29 cellular contexts compared by ENCODE assay signal in genomic region chr7:44497151-44498013, GRCh38. TPM values are rescaled to one million over a fixed set of nuclear protein-coding genes. Genes with fewer than 3 reads are reported as not detected.
DNase-seq lines count a peak whose midpoint lies in the region; ATAC-seq, FAIRE-seq and TF ChIP-seq lines count a peak whose summit lies in the region.
"Had no signal": no experiment of that assay in that cellular context is flagged by ENCODE, and none has a peak within 500 bp of the region (broad histone marks: within the 10 kb centered on the region; RNA-seq: fewer than 3 reads in every experiment).

No MANE protein-coding gene starts in this region.

- CTCF ChIA-PET in HepG2 (lab: Yijun Ruan, JAX; ENCODE audit: low intra/inter-chr PET ratio, low total read pairs): no interaction called here

- no peak overlapping the region for H3K9ac ChIP-seq in HepG2 (ENCODE audit: insufficient read depth, low read depth, low read length)
- no peak overlapping the region for H3K9ac ChIP-seq in neuronal stem cell (ENCODE audit: low read depth, low read length, poor library complexity)
- H3K9ac ChIP-seq: BLaER1 treated with 17β-estradiol and CSF1 and Interleukin-3, amounts not matched to agents 10 nM and 100 nM; GM23248 had no signal

- no peak overlapping the region for H3K4ac ChIP-seq in neuronal stem cell (ENCODE audit: low read length)

- no peak overlapping the region for H3K4me3 ChIP-seq in HepG2 (replicated peaks in 1 of 3; ENCODE audit: insufficient read depth in 1 of 3, low read depth in 2 of 3, low read length in 3 of 3)
- H3K4me3 ChIP-seq in right lobe of liver: no peak overlapping the region
- H3K4me3 ChIP-seq in neuronal stem cell (ENCODE audit: low read length in 2 of 2): no peak overlapping the region
- H3K4me3 ChIP-seq: A549; BLaER1 treated with 17β-estradiol and CSF1 and Interleukin-3, amounts not matched to agents 10 nM and 100 nM; GM23248; HAP-1; PC-9; SK-N-MC had no signal

- no peaks in the 10 kb centered on the region for H3K36me3 ChIP-seq in HepG2 (replicated peaks in 1 of 2; ENCODE audit: control insufficient read depth in 1 of 2, insufficient read depth in 2 of 2, low read length in 2 of 2)
- no peaks in the 10 kb centered on the region for H3K36me3 ChIP-seq in right lobe of liver
- H3K36me3 ChIP-seq in neuronal stem cell (replicated peaks in 1 of 2; ENCODE audit: control insufficient read depth in 2 of 2, insufficient read depth in 2 of 2, low read length in 2 of 2): no peaks in the 10 kb centered on the region
- H3K36me3 ChIP-seq: BLaER1 treated with 17β-estradiol and CSF1 and Interleukin-3, amounts not matched to agents 10 nM and 100 nM; HAP-1 had no signal

- H3K4me1 ChIP-seq in HepG2 (ENCODE audit: insufficient read depth, low read length) (peaks cover 9% of the 10 kb centered on the region), right lobe of liver (no peaks in the 10 kb centered on the region), neuronal stem cell (ENCODE audit: control insufficient read depth in 2 of 2, insufficient read depth in 1 of 2, low read depth in 1 of 2, low read length in 2 of 2) (no peaks in the 10 kb centered on the region)
- H3K4me1 ChIP-seq: A549; BLaER1 treated with 17β-estradiol and CSF1 and Interleukin-3, amounts not matched to agents 10 nM and 100 nM had no signal

- no peak for DNase-seq in HepG2 (ENCODE audit: low spot score)
- no peak for DNase-seq in right lobe of liver
- peak; percentile 60 to 82 for DNase-seq in erythroblast (lab: John Stamatoyannopoulos, UW)
- no peak for DNase-seq in neuronal stem cell (ENCODE audit: low spot score)
- no peak for DNase-seq in iPS-NIHi11 (ENCODE audit: low spot score)
- no peak for DNase-seq in amygdala (lab: John Stamatoyannopoulos, UW)
- DNase-seq: AML-193; CD4-positive, alpha-beta T cell; COR-L47; DMS53; GM23248; HFFc6; NCI-H1048; NCI-H1417; NCI-H1694; NCI-H2029 treated with DMSO at 0.1 percent for 48 hours; NCI-H446 treated with DMSO at 0.1 percent for 48 hours; PC-9; RPMI8226; SIG-M5 had no signal

- no peak for TF ChIP-seq EP300 in HepG2 (IDR thresholded peaks at IDR 0.05; ENCODE audit: low read depth in 2 of 2, low read length in 2 of 2)
- no peak for TF ChIP-seq EP300 in HepG2 (CRISPR knock-in tag; IDR thresholded peaks at IDR 0.05; ENCODE audit: borderline replicate concordance)

- H2AK5ac ChIP-seq in neuronal stem cell (ENCODE audit: low read depth, low read length): no peak overlapping the region

- peak; percentile 62 for ATAC-seq in HepG2
- ATAC-seq in right lobe of liver: no peak
- ATAC-seq in HG03571 (IDR thresholded peaks at IDR 0.05; ENCODE audit: unreplicated experiment): no peak

- no peaks in the 10 kb centered on the region for H3K79me2 ChIP-seq in HepG2 (ENCODE audit: insufficient read depth, low read length)

- H4K91ac ChIP-seq in neuronal stem cell (ENCODE audit: low read depth, low read length, poor library complexity): no peak overlapping the region

- H3K79me1 ChIP-seq in neuronal stem cell (ENCODE audit: low read depth, low read length): no peaks in the 10 kb centered on the region

- H2BK15ac ChIP-seq in neuronal stem cell (ENCODE audit: low read length): no peak overlapping the region

- no peak for TF ChIP-seq CTCF in HepG2 (CRISPR knock-in tag; IDR thresholded peaks at IDR 0.05)
- TF ChIP-seq CTCF in right lobe of liver (IDR thresholded peaks at IDR 0.05): no peak

- no peak overlapping the region for H2AFZ ChIP-seq in HepG2 (ENCODE audit: low read length)
- H2AFZ ChIP-seq in neuronal stem cell (ENCODE audit: low read length): peak overlapping the region; percentile 43
- H2AFZ ChIP-seq: GM23248, PC-9 had no signal

- TF ChIP-seq RAD21 in HepG2 (CRISPR knock-in tag; IDR thresholded peaks at IDR 0.05): no peak

- H3K27ac ChIP-seq in HepG2 (ENCODE audit: extremely low read length, insufficient read depth, low read length) (no peak overlapping the region), right lobe of liver (no peak overlapping the region), neuronal stem cell (replicated peaks; ENCODE audit: low read length) (no peak overlapping the region)
- H3K27ac ChIP-seq: A549; BLaER1 treated with 17β-estradiol and CSF1 and Interleukin-3, amounts not matched to agents 10 nM and 100 nM; GM23248; PC-9; SK-N-MC had no signal

- H3K14ac ChIP-seq in neuronal stem cell (ENCODE audit: low read length): no peak overlapping the region

- H3K9me3 ChIP-seq in HepG2 (ENCODE audit: low read length) (no peaks in the 10 kb centered on the region), right lobe of liver (no peaks in the 10 kb centered on the region), neuronal stem cell (replicated peaks in 1 of 2; ENCODE audit: control insufficient read depth in 2 of 2, insufficient read depth in 1 of 2, low read depth in 1 of 2, low read length in 2 of 2) (no peaks in the 10 kb centered on the region)
- H3K9me3 ChIP-seq: A549; BLaER1 treated with 17β-estradiol and CSF1 and Interleukin-3, amounts not matched to agents 10 nM and 100 nM; HAP-1 had no signal

- no peak overlapping the region for H3K4me2 ChIP-seq in HepG2 (ENCODE audit: low read depth, low read length)
- H3K4me2 ChIP-seq in neuronal stem cell (ENCODE audit: insufficient read depth, low read length, poor library complexity, severe bottlenecking): no peak overlapping the region
- H3K4me2 ChIP-seq: A549; BLaER1 treated with 17β-estradiol and CSF1 and Interleukin-3, amounts not matched to agents 10 nM and 100 nM; PC-9 had no signal

- intact Hi-C loops in HepG2 (cut with micrococcal nuclease; ENCODE audit: unreplicated experiment): no loop called here
- intact Hi-C loops in right lobe of liver (cut with DNase I): loop anchor here in 1 of 2 donors (10.0 kb wide), 1 partner anchor 67 kb away; no protein-coding TSS in a partner anchor

- no peak for FAIRE-seq in HepG2 (lab: Jason Lieb, UNC)
- FAIRE-seq: A549, GM18507 had no signal

- 95% methylated on average over 5 of the region's 5 CpGs for WGBS in HepG2 (ENCODE audit: low lambda C conversion rate)
- WGBS in right lobe of liver (ENCODE audit: insufficient coverage, low coverage, low lambda C conversion rate, missing lambda C conversion rate): 89% methylated on average over 3 of the region's 5 CpGs
- WGBS in neuronal stem cell (ENCODE audit: extremely low coverage in 2 of 2, insufficient read length in 2 of 2, insufficient replicate concordance in 1 of 2), 2 donors: no CpG with 5 or more reads among the region's 5 CpGs

- H4K8ac ChIP-seq in neuronal stem cell (ENCODE audit: low read depth, low read length): no peak overlapping the region

- H2BK12ac ChIP-seq in neuronal stem cell (ENCODE audit: low read length): no peak overlapping the region

- H2BK120ac ChIP-seq in neuronal stem cell (ENCODE audit: low read depth, low read length): no peak overlapping the region

- no peak overlapping the region for H3K23ac ChIP-seq in neuronal stem cell (ENCODE audit: low read depth, low read length, poor library complexity)

- in situ Hi-C loops in HepG2 (cut with HindIII; ENCODE audit: extremely low pct_ligation_motif_present, low pct_unique_long_range_greater_than_20kb): no loop called here

- no peak overlapping the region for H3K18ac ChIP-seq in neuronal stem cell (ENCODE audit: low read length)

- H2BK5ac ChIP-seq in neuronal stem cell (ENCODE audit: low read length): no peak overlapping the region

- BruUV-seq in HepG2 (replicated peaks; lab: Mats Ljungman, UMichigan): no TSS peak

- H4K20me1 ChIP-seq in HepG2 (ENCODE audit: insufficient read depth, low read length): no peaks in the 10 kb centered on the region
- H4K20me1 ChIP-seq: BLaER1 treated with 17β-estradiol and CSF1 and Interleukin-3, amounts not matched to agents 10 nM and 100 nM had no signal

- POLR2A ChIA-PET in HepG2 (lab: Yijun Ruan, JAX): no interaction called here

- TF ChIP-seq POLR2A in HepG2 (IDR thresholded peaks at IDR 0.05; ENCODE audit: insufficient read depth in 1 of 2, low read depth in 2 of 2, low read length in 2 of 2) (no peak), right lobe of liver (IDR thresholded peaks at IDR 0.05) (no peak), erythroblast (IDR thresholded peaks at IDR 0.05; ENCODE audit: low read length) (peak; percentile 22)

- H3K27me3 ChIP-seq in HepG2 (ENCODE audit: control insufficient read depth in 1 of 2, insufficient read depth in 2 of 2, low read length in 2 of 2) (no peaks in the 10 kb centered on the region), right lobe of liver (no peaks in the 10 kb centered on the region), neuronal stem cell (ENCODE audit: control insufficient read depth in 3 of 3, insufficient read depth in 3 of 3, low read depth in 1 of 3, low read length in 3 of 3) (peaks cover 0 to 17% (median 0%) of the 10 kb centered on the region in 3 experiments)
- H3K27me3 ChIP-seq: BLaER1 treated with 17β-estradiol and CSF1 and Interleukin-3, amounts not matched to agents 10 nM and 100 nM had no signal

RNA-seq across cellular contexts. Expression of gene NUDCD3, which starts 6.9 kb away (rescaled TPM):
- total RNA-seq in HepG2 (2016; rRNA removed; fragmentation: Illumina TruSeq; extraction: Trizol) (49.9 and 54.6 TPM in 2 replicates), right lobe of liver (10 to 100 TPM; 24.4 to 47.1 (median 42.5) TPM)
- total RNA-seq in HepG2 (2016; cell fraction: cytosol; rRNA removed; fragmentation: Illumina TruSeq; extraction: Trizol; ENCODE audit: low read depth): 13.4 and 14.8 TPM in 2 replicates
- total RNA-seq in HepG2 (2016; cell fraction: insoluble cytoplasmic fraction; rRNA removed; fragmentation: Illumina TruSeq; extraction: Trizol): 43.2 and 52.2 TPM in 2 replicates
- 11.7 and 13.3 TPM in 2 replicates for total RNA-seq in HepG2 (2016; cell fraction: membrane; rRNA removed; fragmentation: Illumina TruSeq; extraction: Trizol)
- total RNA-seq in HepG2 (2016; cell fraction: nucleus; rRNA removed; fragmentation: Illumina TruSeq; extraction: Trizol): 42.0 and 47.5 TPM in 2 replicates
- polyA plus RNA-seq in HepG2 (2011; rRNA removed): 20.8 and 25.4 TPM in 2 replicates
- 21.8 and 27.6 TPM in 2 replicates for polyA plus RNA-seq in HepG2 (2011; cell fraction: cytosol; rRNA removed)
- 32.7 and 41.3 TPM in 2 replicates for polyA plus RNA-seq in HepG2 (2011; cell fraction: nucleus; rRNA removed)
- 27.9 and 29.4 TPM in 2 replicates for polyA plus RNA-seq in HepG2 (2012)
- 2.5 and 3.1 TPM in 2 replicates for polyA plus RNA-seq in HepG2 (2016; cell fraction: cytosol; fragmentation: Illumina TruSeq; extraction: Trizol; ENCODE audit: low read depth)
- polyA plus RNA-seq in HepG2 (2016; cell fraction: insoluble cytoplasmic fraction; fragmentation: Illumina TruSeq; extraction: Trizol; ENCODE audit: low read depth): 30.1 and 34.3 TPM in 2 replicates
- 5.2 and 6.4 TPM in 2 replicates for polyA plus RNA-seq in HepG2 (2016; cell fraction: membrane; fragmentation: Illumina TruSeq; extraction: Trizol; ENCODE audit: low read depth)
- 35.7 and 42.8 TPM in 2 replicates for polyA plus RNA-seq in HepG2 (2016; cell fraction: nucleus; fragmentation: Illumina TruSeq; extraction: Trizol; ENCODE audit: insufficient read depth, low read depth)
- polyA minus RNA-seq in HepG2 (2011; rRNA and poly(A)+ RNA removed; ENCODE audit: low replicate concordance): 43.7 and 47.9 TPM in 2 replicates
- polyA minus RNA-seq in HepG2 (2011; cell fraction: cytosol; rRNA and poly(A)+ RNA removed): 19.5 and 27.3 TPM in 2 replicates
- 36.7 and 44.8 TPM in 2 replicates for polyA minus RNA-seq in HepG2 (2011; cell fraction: nucleus; rRNA and poly(A)+ RNA removed)
- polyA plus RNA-seq in neuronal stem cell (2013, experiment 1 of 2): 37.7 TPM
- polyA plus RNA-seq in neuronal stem cell (2013, experiment 2 of 2): 37.7 TPM

RNA-seq across cellular contexts. Expression of gene NPC1L1, which starts 43.7 kb away (rescaled TPM):
- total RNA-seq in HepG2 (2016; rRNA removed; fragmentation: Illumina TruSeq; extraction: Trizol) (3.8 and 4.8 TPM in 2 replicates), right lobe of liver (10 to 100 TPM; 17.0 to 49.8 (median 21.1) TPM)
- total RNA-seq in HepG2 (2016; cell fraction: cytosol; rRNA removed; fragmentation: Illumina TruSeq; extraction: Trizol; ENCODE audit: low read depth): 1.9 and 2.0 TPM in 2 replicates
- total RNA-seq in HepG2 (2016; cell fraction: insoluble cytoplasmic fraction; rRNA removed; fragmentation: Illumina TruSeq; extraction: Trizol): 2.9 and 4.5 TPM in 2 replicates
- 3.9 and 4.0 TPM in 2 replicates for total RNA-seq in HepG2 (2016; cell fraction: membrane; rRNA removed; fragmentation: Illumina TruSeq; extraction: Trizol)
- 10.5 and 11.9 TPM in 2 replicates for total RNA-seq in HepG2 (2016; cell fraction: nucleus; rRNA removed; fragmentation: Illumina TruSeq; extraction: Trizol)
- 14.5 and 26.6 TPM in 2 replicates for polyA plus RNA-seq in HepG2 (2011; rRNA removed)
- 10.4 and 11.4 TPM in 2 replicates for polyA plus RNA-seq in HepG2 (2011; cell fraction: cytosol; rRNA removed)
- 72.5 and 82.9 TPM in 2 replicates for polyA plus RNA-seq in HepG2 (2011; cell fraction: nucleus; rRNA removed)
- polyA plus RNA-seq in HepG2 (2012): 14.5 and 17.3 TPM in 2 replicates
- 2.2 and 2.7 TPM in 2 replicates for polyA plus RNA-seq in HepG2 (2016; cell fraction: cytosol; fragmentation: Illumina TruSeq; extraction: Trizol; ENCODE audit: low read depth)
- 4.9 and 6.8 TPM in 2 replicates for polyA plus RNA-seq in HepG2 (2016; cell fraction: insoluble cytoplasmic fraction; fragmentation: Illumina TruSeq; extraction: Trizol; ENCODE audit: low read depth)
- polyA plus RNA-seq in HepG2 (2016; cell fraction: membrane; fragmentation: Illumina TruSeq; extraction: Trizol; ENCODE audit: low read depth): 4.3 TPM in 2 replicates
- polyA plus RNA-seq in HepG2 (2016; cell fraction: nucleus; fragmentation: Illumina TruSeq; extraction: Trizol; ENCODE audit: insufficient read depth, low read depth): 43.1 and 46.9 TPM in 2 replicates
- polyA minus RNA-seq in HepG2 (2011; rRNA and poly(A)+ RNA removed; ENCODE audit: low replicate concordance): 0.19 and 29.3 TPM in 2 replicates
- 9.6 and 11.7 TPM in 2 replicates for polyA minus RNA-seq in HepG2 (2011; cell fraction: cytosol; rRNA and poly(A)+ RNA removed)
- polyA minus RNA-seq in HepG2 (2011; cell fraction: nucleus; rRNA and poly(A)+ RNA removed): 16.9 and 24.6 TPM in 2 replicates
- 0.14 TPM for polyA plus RNA-seq in neuronal stem cell (2013, experiment 1 of 2)
- 0.15 TPM for polyA plus RNA-seq in neuronal stem cell (2013, experiment 2 of 2)
- total RNA-seq: Daoy, G401, GM23248, HFFc6 had no signal
- polyA plus RNA-seq: GM23248, IgD-negative memory B cell had no signal

Comparison
In these comparisons a context has a peak if more than half of its experiments do, and no peak if none do; other contexts are left out.
1. DNase-seq: peak in erythroblast (2 of 2); none in HepG2 (single experiment), right lobe of liver (0 of 3), neuronal stem cell (single experiment), iPS-NIHi11 (single experiment) and amygdala (0 of 56).